In genomic region chr6:85640806-85641205, GRCh38 we compare ENCODE assay signal across 8 cellular contexts. TPM values are rescaled to one million over a fixed set of nuclear protein-coding genes. Genes with fewer than 3 reads are reported as not detected.
DNase-seq lines count a peak whose midpoint lies in the region; ATAC-seq and TF ChIP-seq lines count a peak whose summit lies in the region.

No MANE protein-coding gene starts in this region.

- peak overlapping the region; percentile 95 for H3K4me3 ChIP-seq in suprapubic skin
- peak overlapping the region in 1 of 2 donors; percentile 97 for H3K4me3 ChIP-seq in neuronal stem cell (ENCODE audit: low read length in 2 of 2)

- no peak for TF ChIP-seq POLR2A in suprapubic skin (IDR thresholded peaks at IDR 0.05)

- DNase-seq in activated CD4-positive, alpha-beta T cell treated with anti-CD3 and anti-CD28 coated beads, Interleukin-2, amount 10 ng/mL, durations not matched to agents 24 days and 14 days: no peak
- DNase-seq in activated CD4-positive, alpha-beta T cell treated with anti-CD3 and anti-CD28 coated beads, Interleukin-2, amount 50 U/mL, for 1 hour: no peak
- DNase-seq in iris pigment epithelial cell (ENCODE audit: low read depth): peak; percentile 9
- DNase-seq in suprapubic skin (ENCODE audit: low spot score in 2 of 2): no peak
- no peak for DNase-seq in neuronal stem cell (ENCODE audit: low spot score)
- DNase-seq in H4 (ENCODE audit: low spot score): no peak

- H2BK5ac ChIP-seq in neuronal stem cell (ENCODE audit: low read length): no peak overlapping the region

- no peak overlapping the region for H3K9ac ChIP-seq in neuronal stem cell (ENCODE audit: low read depth, low read length, poor library complexity)

- no peak overlapping the region for H3K4me2 ChIP-seq in neuronal stem cell (ENCODE audit: insufficient read depth, low read length, poor library complexity, severe bottlenecking)

- H3K4me1 Mint-ChIP-seq in activated CD4-positive, alpha-beta T cell treated with anti-CD3 and anti-CD28 coated beads, Interleukin-2, amount 10 ng/mL, durations not matched to agents 24 days and 14 days: peaks cover 54% of the 10 kb centered on the region
- H3K4me1 Mint-ChIP-seq in activated T-helper 17 cell treated with anti-CD3 and anti-CD28 coated beads, Interleukin-2, amount 50 U/mL, for 72 hours: peaks cover 46% of the 10 kb centered on the region

- peaks cover 63% of the 10 kb centered on the region for H3K36me3 Mint-ChIP-seq in activated CD4-positive, alpha-beta T cell treated with anti-CD3 and anti-CD28 coated beads, Interleukin-2, amount 10 ng/mL, durations not matched to agents 24 days and 14 days (ENCODE audit: low read depth)
- peaks cover 76% of the 10 kb centered on the region for H3K36me3 Mint-ChIP-seq in activated T-helper 17 cell treated with anti-CD3 and anti-CD28 coated beads, Interleukin-2, amount 50 U/mL, for 72 hours (ENCODE audit: low read depth)

- H3K9me3 ChIP-seq in suprapubic skin (no peaks in the 10 kb centered on the region), neuronal stem cell (replicated peaks in 1 of 2; ENCODE audit: control insufficient read depth in 2 of 2, insufficient read depth in 1 of 2, low read depth in 1 of 2, low read length in 2 of 2) (peaks cover 0 to 11% of the 10 kb centered on the region in 2 donors)

- H4K91ac ChIP-seq in neuronal stem cell (ENCODE audit: low read depth, low read length, poor library complexity): no peak overlapping the region

- H3K4me3 Mint-ChIP-seq in activated CD4-positive, alpha-beta T cell treated with anti-CD3 and anti-CD28 coated beads, Interleukin-2, amount 10 ng/mL, durations not matched to agents 24 days and 14 days: peak overlapping the region; percentile 99
- peak overlapping the region; percentile 97 for H3K4me3 Mint-ChIP-seq in activated T-helper 17 cell treated with anti-CD3 and anti-CD28 coated beads, Interleukin-2, amount 50 U/mL, for 72 hours

- WGBS in suprapubic skin: 25% methylated on average over 3 of the region's 3 CpGs
- no CpG with 5 or more reads among the region's 3 CpGs for WGBS in neuronal stem cell (ENCODE audit: extremely low coverage in 2 of 2, insufficient read length in 2 of 2, insufficient replicate concordance in 1 of 2), 2 donors

- H3K27ac ChIP-seq in suprapubic skin (no peak overlapping the region), neuronal stem cell (replicated peaks; ENCODE audit: low read length) (no peak overlapping the region)

- no peaks in the 10 kb centered on the region for H3K27me3 ChIP-seq in suprapubic skin
- no peaks in the 10 kb centered on the region for H3K27me3 ChIP-seq in neuronal stem cell (ENCODE audit: control insufficient read depth in 3 of 3, insufficient read depth in 3 of 3, low read depth in 1 of 3, low read length in 3 of 3)

- TF ChIP-seq EP300 in suprapubic skin (IDR thresholded peaks at IDR 0.05): no peak

- ATAC-seq in activated T-helper 17 cell treated with anti-CD3 and anti-CD28 coated beads, Interleukin-2, amount 50 U/mL, for 72 hours (replicated peaks): no peak
- ATAC-seq in HG02759 (IDR thresholded peaks at IDR 0.05; ENCODE audit: unreplicated experiment): no peak

- H3K18ac ChIP-seq in neuronal stem cell (ENCODE audit: low read length): no peak overlapping the region

- H3K27ac Mint-ChIP-seq in activated CD4-positive, alpha-beta T cell treated with anti-CD3 and anti-CD28 coated beads, Interleukin-2, amount 10 ng/mL, durations not matched to agents 24 days and 14 days: peak overlapping the region; percentile 100
- peak overlapping the region; percentile 89 for H3K27ac Mint-ChIP-seq in activated T-helper 17 cell treated with anti-CD3 and anti-CD28 coated beads, Interleukin-2, amount 50 U/mL, for 72 hours

- no peak overlapping the region for H4K8ac ChIP-seq in neuronal stem cell (ENCODE audit: low read depth, low read length)

- no peak overlapping the region for H2AK5ac ChIP-seq in neuronal stem cell (ENCODE audit: low read depth, low read length)

- H2BK12ac ChIP-seq in neuronal stem cell (ENCODE audit: low read length): no peak overlapping the region

- peaks cover 5% of the 10 kb centered on the region for H3K79me1 ChIP-seq in neuronal stem cell (ENCODE audit: low read depth, low read length)

- peaks cover 56% of the 10 kb centered on the region for H3K4me1 ChIP-seq in suprapubic skin
- peaks cover 5% of the 10 kb centered on the region in 2 donors for H3K4me1 ChIP-seq in neuronal stem cell (ENCODE audit: control insufficient read depth in 2 of 2, insufficient read depth in 1 of 2, low read depth in 1 of 2, low read length in 2 of 2)

- no peak overlapping the region for H3K4ac ChIP-seq in neuronal stem cell (ENCODE audit: low read length)

- no peak overlapping the region for H3K14ac ChIP-seq in neuronal stem cell (ENCODE audit: low read length)

- no peak for TF ChIP-seq CTCF in suprapubic skin (IDR thresholded peaks at IDR 0.05)

- no peak overlapping the region for H2BK120ac ChIP-seq in neuronal stem cell (ENCODE audit: low read depth, low read length)

- H3K23ac ChIP-seq in neuronal stem cell (ENCODE audit: low read depth, low read length, poor library complexity): no peak overlapping the region

- intact Hi-C loops in activated CD4-positive, alpha-beta T cell treated with anti-CD3 and anti-CD28 coated beads, Interleukin-2, amount 10 ng/mL, durations not matched to agents 24 days and 14 days (cut with micrococcal nuclease): loop anchor here (2.0 kb wide), 1 partner anchor 14 kb away; no protein-coding TSS in a partner anchor

- H3K9me3 Mint-ChIP-seq in activated CD4-positive, alpha-beta T cell treated with anti-CD3 and anti-CD28 coated beads, Interleukin-2, amount 10 ng/mL, durations not matched to agents 24 days and 14 days: peaks cover 3% of the 10 kb centered on the region
- H3K9me3 Mint-ChIP-seq in activated T-helper 17 cell treated with anti-CD3 and anti-CD28 coated beads, Interleukin-2, amount 50 U/mL, for 72 hours: no peaks in the 10 kb centered on the region

- H2AFZ ChIP-seq in neuronal stem cell (ENCODE audit: low read length): no peak overlapping the region

- H3K27me3 Mint-ChIP-seq in activated CD4-positive, alpha-beta T cell treated with anti-CD3 and anti-CD28 coated beads, Interleukin-2, amount 10 ng/mL, durations not matched to agents 24 days and 14 days: no peaks in the 10 kb centered on the region
- no peaks in the 10 kb centered on the region for H3K27me3 Mint-ChIP-seq in activated T-helper 17 cell treated with anti-CD3 and anti-CD28 coated beads, Interleukin-2, amount 50 U/mL, for 72 hours

- H3K36me3 ChIP-seq in suprapubic skin: peaks cover 24% of the 10 kb centered on the region
- peaks cover 17 to 57% of the 10 kb centered on the region in 2 donors for H3K36me3 ChIP-seq in neuronal stem cell (replicated peaks in 1 of 2; ENCODE audit: control insufficient read depth in 2 of 2, insufficient read depth in 2 of 2, low read length in 2 of 2)

- H2BK15ac ChIP-seq in neuronal stem cell (ENCODE audit: low read length): no peak overlapping the region

RNA-seq across cellular contexts. Expression of gene SYNCRIP, which starts 1.9 kb away (rescaled TPM):
- 228 and 232 TPM in 2 replicates for total RNA-seq in activated CD4-positive, alpha-beta T cell treated with anti-CD3 and anti-CD28 coated beads, Interleukin-2, amount 10 ng/mL, durations not matched to agents 24 days and 14 days
- total RNA-seq in activated T-helper 17 cell treated with anti-CD3 and anti-CD28 coated beads, Interleukin-2, amount 50 U/mL, for 72 hours: 100 to 1,000 TPM; 106 to 175 TPM
- 10 to 100 TPM; 59.7 to 71.4 (median 64.3) TPM for total RNA-seq in suprapubic skin
- polyA plus RNA-seq in neuronal stem cell (2013, experiment 1 of 2): 77.6 TPM
- polyA plus RNA-seq in neuronal stem cell (2013, experiment 2 of 2): 75.4 TPM
- 43.6 and 57.2 TPM in 2 replicates for total RNA-seq in H4 (2014; rRNA removed; shearing (Covaris generic))

RNA-seq across cellular contexts. Expression of gene SNX14, which starts 47.1 kb away (rescaled TPM):
- total RNA-seq in activated CD4-positive, alpha-beta T cell treated with anti-CD3 and anti-CD28 coated beads, Interleukin-2, amount 10 ng/mL, durations not matched to agents 24 days and 14 days: 45.4 and 47.1 TPM in 2 replicates
- total RNA-seq in activated T-helper 17 cell treated with anti-CD3 and anti-CD28 coated beads, Interleukin-2, amount 50 U/mL, for 72 hours: 10 to 100 TPM; 59.1 to 76.6 TPM
- 100 to 1,000 TPM in 1 of 4 donors, 10 to 100 TPM in 3; 30.3 to 125 (median 47.8) TPM for total RNA-seq in suprapubic skin
- 23.7 TPM for polyA plus RNA-seq in neuronal stem cell (2013, experiment 1 of 2)
- polyA plus RNA-seq in neuronal stem cell (2013, experiment 2 of 2): 25.1 TPM
- total RNA-seq in H4 (2014; rRNA removed; shearing (Covaris generic)): 40.4 and 55.9 TPM in 2 replicates
